In the genomic region with DNA sequence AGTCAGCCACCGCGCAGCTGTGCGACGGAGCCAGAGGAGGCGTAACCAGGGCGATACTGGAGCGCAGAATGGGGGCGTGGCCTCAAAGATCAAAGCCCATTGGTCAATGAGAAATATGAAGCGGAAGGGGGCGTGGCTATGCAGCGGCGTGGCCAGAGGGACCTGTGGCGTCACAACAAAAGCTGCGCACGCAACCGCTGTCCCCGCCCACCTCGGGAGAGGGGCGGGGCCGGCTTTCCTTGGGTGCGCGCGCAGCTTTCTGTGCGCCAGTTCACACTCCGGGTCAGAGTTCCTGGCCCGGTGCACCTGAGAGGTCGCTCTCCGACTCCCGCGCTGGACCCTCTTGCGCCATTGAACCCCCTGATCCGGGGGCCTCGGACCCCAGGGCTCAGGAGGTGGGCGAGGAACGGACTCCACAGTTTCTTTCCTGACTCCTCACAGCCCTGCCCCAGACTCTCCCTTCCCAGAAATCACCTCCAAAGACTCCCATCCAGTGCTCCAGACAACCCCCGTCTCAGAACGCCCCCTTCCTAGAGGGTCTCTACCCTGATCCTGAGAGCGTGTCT, we compare ENCODE assay signal across 8 cellular contexts. TPM values are rescaled to one million over a fixed set of nuclear protein-coding genes. Genes with fewer than 3 reads are reported as not detected.
DNase-seq lines count a peak whose midpoint lies in the region; ATAC-seq and TF ChIP-seq lines count a peak whose summit lies in the region.

Gene SWI5 (plus strand): TSS at position 269 of the 566 bp plus-strand sequence.

- ATAC-seq in HG02870 (IDR thresholded peaks at IDR 0.05; ENCODE audit: unreplicated experiment) (peak; percentile 95), T-cell (replicated peaks in 1 of 4) (peak; percentile 96 to 97 (median 96))

- TF ChIP-seq EP300 in transverse colon (IDR thresholded peaks at IDR 0.05; ENCODE audit: low read depth): no peak

- intact Hi-C loops in cardiac septum (cut with DNase I) (loop anchor here (5.0 to 10.0 kb wide), 2 partner anchors 46 to 81 kb away; partner anchors contain the start of genes CIZ1, COQ4 and TRUB2), transverse colon (cut with DNase I; ENCODE audit: low total_unique reads) (no loop called here)

- peak within 1 kb of the TSS; percentile 96 to 98 for H3K27ac Mint-ChIP-seq in T-cell

- peaks cover 22% of the 10 kb centered on the region for H3K36me3 Mint-ChIP-seq in T-cell

- TF ChIP-seq CTCF in GM13977 (IDR thresholded peaks at IDR 0.05; ENCODE audit: extremely low read depth, insufficient read depth, missing control alignments) (no peak), transverse colon (IDR thresholded peaks at IDR 0.05) (no peak)

- H3K4me1 ChIP-seq in transverse colon: peaks cover 10 to 27% (median 25%) of the 10 kb centered on the region in 4 donors

- DNase-seq in GM13977 (ENCODE audit: low spot score) (peak; percentile 100), NCI-H146 (lab: John Stamatoyannopoulos, UW) (peak; percentile 98), T-cell (peak; percentile 98 to 100 (median 100)), cardiac septum (ENCODE audit: low spot score) (peak; percentile 100), pons (ENCODE audit: low spot score) (peak; percentile 98), transverse colon (peak; percentile 100)

- H3K36me3 ChIP-seq in transverse colon: peaks cover 0 to 9% (median 7%) of the 10 kb centered on the region in 4 donors

- POLR2A ChIA-PET in T-cell (lab: Charles Lee): no interaction called here

- WGBS in adipose tissue, 3 donors: 0 to 1% (median 0%) methylated on average over 38 of the region's 38 CpGs
- 1% methylated on average over 38 of the region's 38 CpGs; no CpG with 5 or more reads in 1 of the 2 donors for WGBS in transverse colon (ENCODE audit: low coverage in 1 of 2), 2 donors

- H3K4me1 Mint-ChIP-seq in T-cell: peaks cover 28 to 49% (median 39%) of the 10 kb centered on the region in 3 donors

- H3K27me3 Mint-ChIP-seq in T-cell: no peaks in the 10 kb centered on the region

- H3K27ac ChIP-seq in adipose tissue (ENCODE audit: low read depth, low read length): no peak within 1 kb of the TSS
- H3K27ac ChIP-seq in transverse colon: peak within 1 kb of the TSS; percentile 91 to 93 (median 92)

- TF ChIP-seq POLR2A in transverse colon (IDR thresholded peaks at IDR 0.05): peak; percentile 97

- H3K4me3 Mint-ChIP-seq in T-cell: peak within 1 kb of the TSS; percentile 93 to 97 (median 95)

- H3K27me3 ChIP-seq in transverse colon: no peaks in the 10 kb centered on the region

- H3K4me3 ChIP-seq in transverse colon: peak within 1 kb of the TSS; percentile 72 to 95 (median 90)

- no peaks in the 10 kb centered on the region for H3K9me3 Mint-ChIP-seq in T-cell

- H3K9me3 ChIP-seq in transverse colon: no peaks in the 10 kb centered on the region

- CTCF ChIA-PET in T-cell (lab: Charles Lee): interaction anchor here in 1 of 2 donors (0.6 to 1.2 kb wide), 2 partner anchors 26 to 542 kb away, joined by 3 to 8 read pairs; partner anchors contain the start of gene ENDOG

- in situ Hi-C loops in GM13977 (cut with MboI; ENCODE audit: low pct_unique_long_range_greater_than_20kb, low sequenced_read_pairs, unreplicated experiment) (no loop called here), transverse colon (cut with MboI; ENCODE audit: low pct_ligation_motif_present in 1 of 4, low pct_unique_long_range_greater_than_20kb in 1 of 4, low sequenced_read_pairs in 3 of 4) (no loop called here)

RNA-seq across cellular contexts. Expression of gene SWI5, which starts in this region (rescaled TPM):
- total RNA-seq in T-cell (10 to 100 TPM in 2 of 5 donors, 1 to 10 TPM in 3; 7.5 to 15.3 (median 9.7) TPM), cardiac septum (17.7 TPM), transverse colon (10 to 100 TPM in 2 of 4 donors, 1 to 10 TPM in 1, not detected in 1; 7.8 to 20.8 (median 20.8) TPM)
- 10 to 100 TPM; 19.4 to 45.3 (median 27.9) TPM for polyA plus RNA-seq in adipose tissue
